ENCODE assay signal across 25 cellular contexts in genomic region chr3:38313263-38313662, GRCh38. TPM values are rescaled to one million over a fixed set of nuclear protein-coding genes. Genes with fewer than 3 reads are reported as not detected.
"Had no signal": no experiment of that assay in that cellular context is flagged by ENCODE, and none has a peak within 500 bp of the region (broad histone marks: within the 10 kb centered on the region; RNA-seq: fewer than 3 reads in every experiment).

No MANE protein-coding gene starts in this region.

- FAIRE-seq: pancreas, small intestine had no signal

- H3K4me1 Mint-ChIP-seq: memory B cell; naive thymus-derived CD8-positive, alpha-beta T cell; nephron; neural crest cell; stimulated activated naive B cell treated with anti-CD40 and anti-IgM and Interleukin-4, amounts not matched to agents 10 μg/mL and 1 μg/mL and 100 μg/mL, for 72 hours had no signal

- H3K9me3 Mint-ChIP-seq: memory B cell; naive thymus-derived CD8-positive, alpha-beta T cell; nephron; neural crest cell; stimulated activated naive B cell treated with anti-CD40 and anti-IgM and Interleukin-4, amounts not matched to agents 10 μg/mL and 1 μg/mL and 100 μg/mL, for 72 hours had no signal

- H3K4me3 Mint-ChIP-seq: memory B cell; naive thymus-derived CD8-positive, alpha-beta T cell; nephron; neural crest cell; stimulated activated naive B cell treated with anti-CD40 and anti-IgM and Interleukin-4, amounts not matched to agents 10 μg/mL and 1 μg/mL and 100 μg/mL, for 72 hours had no signal

- H3K36me3 Mint-ChIP-seq: memory B cell; naive thymus-derived CD8-positive, alpha-beta T cell; stimulated activated naive B cell treated with anti-CD40 and anti-IgM and Interleukin-4, amounts not matched to agents 10 μg/mL and 1 μg/mL and 100 μg/mL, for 72 hours had no signal

- H3K27ac Mint-ChIP-seq: memory B cell; nephron; stimulated activated naive B cell treated with anti-CD40 and anti-IgM and Interleukin-4, amounts not matched to agents 10 μg/mL and 1 μg/mL and 100 μg/mL, for 72 hours had no signal

- DNase-seq: heart right ventricle; islet precursor cell; left ventricle myocardium superior; midbrain; mucosa of descending colon; naive thymus-derived CD8-positive, alpha-beta T cell; pancreas; posterior cingulate gyrus; right cardiac atrium; small intestine; spleen; stimulated activated CD4-positive, alpha-beta T cell treated with anti-CD3 and anti-CD28 coated beads, Interleukin-2, amount 100 ng/mL, for 48 hours; stimulated activated naive B cell treated with anti-CD40 and anti-IgM and Interleukin-4, amounts not matched to agents 10 μg/mL and 1 μg/mL and 100 μg/mL, for 72 hours; stimulated activated naive CD8-positive, alpha-beta T cell treated with anti-CD3 and anti-CD28 coated beads, Interleukin-15, Interleukin-2, amounts not matched to agents 100 U/mL and 50 U/mL, for 24 hours; stomach; testis; thyroid gland; transverse colon had no signal

RNA-seq across cellular contexts. Expression of gene SLC22A14, which starts 31.2 kb away (rescaled TPM):
- total RNA-seq: left ventricle myocardium superior, lung microvascular endothelial cell, neural crest cell, stomach, thyroid gland had no signal
- polyA plus RNA-seq: naive thymus-derived CD8-positive, alpha-beta T cell had no signal

RNA-seq across cellular contexts. Expression of gene SLC22A13, which starts 47.7 kb away (rescaled TPM):
- total RNA-seq: kidney epithelial cell, left ventricle myocardium superior had no signal
- polyA plus RNA-seq: hepatocyte, urinary bladder had no signal
